ENCODE assay signal across 16 cellular contexts in genomic region chr14:91796622-91797347, GRCh38.
A peak's percentile ranks its signal among the peaks of the same experiment; 100 is the strongest.
DNase-seq lines count a peak whose midpoint lies in the region; ATAC-seq and TF ChIP-seq lines count a peak whose summit lies in the region.
"Had no signal": no experiment of that assay in that cellular context is flagged by ENCODE, and none has a peak within 500 bp of the region (broad histone marks: within the 10 kb centered on the region; RNA-seq: fewer than 3 reads in every experiment).

No MANE protein-coding gene starts in this region.

- peaks cover 31% of the 10 kb centered on the region for H3K36me3 Mint-ChIP-seq in activated CD4-positive, alpha-beta T cell treated with anti-CD3 and anti-CD28 coated beads for 36 hours (ENCODE audit: low read depth)
- H3K36me3 Mint-ChIP-seq in Caco-2 (ENCODE audit: insufficient read depth, unreplicated experiment): peaks cover 20% of the 10 kb centered on the region

- BruUV-seq in Caco-2 (replicated peaks; lab: Mats Ljungman, UMichigan): no TSS peak

- peaks cover 26% of the 10 kb centered on the region for H3K4me1 Mint-ChIP-seq in activated CD4-positive, alpha-beta T cell treated with anti-CD3 and anti-CD28 coated beads for 36 hours
- no peaks in the 10 kb centered on the region for H3K4me1 Mint-ChIP-seq in Caco-2 (ENCODE audit: low read depth, unreplicated experiment)

- POLR2A ChIA-PET in activated CD4-positive, alpha-beta T cell treated with anti-CD3 and anti-CD28 coated beads for 36 hours (lab: Charles Lee): no interaction called here
- POLR2A ChIA-PET in Caco-2 (lab: Charles Lee): no interaction called here

- H3K4me1 ChIP-seq in DND-41 (ENCODE audit: insufficient read depth, low read length): no peaks in the 10 kb centered on the region
- no peaks in the 10 kb centered on the region for H3K4me1 ChIP-seq in Caco-2

- H3K9ac ChIP-seq in DND-41 (ENCODE audit: low read depth, low read length): no peak overlapping the region

- H3K79me2 ChIP-seq in DND-41 (ENCODE audit: insufficient read depth, low read length): no peaks in the 10 kb centered on the region

- CTCF ChIA-PET in activated CD4-positive, alpha-beta T cell treated with anti-CD3 and anti-CD28 coated beads for 36 hours (lab: Charles Lee): interaction anchor here (1.5 kb wide), 1 partner anchor 200 kb away, joined by 6 read pairs; no protein-coding TSS in a partner anchor
- CTCF ChIA-PET in Caco-2 (lab: Charles Lee): no interaction called here

- no peak for DNase-seq in activated CD4-positive, alpha-beta T cell treated with anti-CD3 and anti-CD28 coated beads for 36 hours
- no peak for DNase-seq in activated CD4-positive, alpha-beta T cell treated with anti-CD3 and anti-CD28 coated beads for 48 hours
- no peak for DNase-seq in DND-41
- DNase-seq in astrocyte of the hippocampus (ENCODE audit: low read depth, low spot score): peak; percentile 61
- peak; percentile 53 for DNase-seq in kidney tubule cell (ENCODE audit: low spot score)
- DNase-seq in Caco-2: no peak
- DNase-seq: 8988T; activated CD8-positive, alpha-beta memory T cell treated with anti-CD3 and anti-CD28 coated beads for 24 hours; erythroblast; hippocampal formation; left ventricle myocardium superior; NCI-H1436 treated with DMSO at 0.1 percent for 48 hours; substantia nigra had no signal

- H3K27me3 ChIP-seq in DND-41 (ENCODE audit: insufficient read depth, low read length, poor library complexity) (no peaks in the 10 kb centered on the region), Caco-2 (replicated peaks; ENCODE audit: control insufficient read depth, insufficient read depth, low read length) (no peaks in the 10 kb centered on the region)

- H3K36me3 ChIP-seq in DND-41 (ENCODE audit: insufficient read depth, low read length): no peaks in the 10 kb centered on the region
- H3K36me3 ChIP-seq in Caco-2 (ENCODE audit: control insufficient read depth, insufficient read depth, low read length): peaks cover 1% of the 10 kb centered on the region; the same call in 1 of the 2 replicates

- H4K20me1 ChIP-seq in DND-41 (ENCODE audit: insufficient read depth, low read length): no peaks in the 10 kb centered on the region

- no peaks in the 10 kb centered on the region for H3K9me3 ChIP-seq in DND-41 (ENCODE audit: insufficient read depth, low read length, severe bottlenecking)
- H3K9me3 ChIP-seq in Caco-2: no peaks in the 10 kb centered on the region

- intact Hi-C loops in activated CD4-positive, alpha-beta T cell treated with anti-CD3 and anti-CD28 coated beads for 36 hours (cut with DNase I, micrococcal nuclease): no loop called here
- intact Hi-C loops in Caco-2 (cut with micrococcal nuclease; ENCODE audit: unreplicated experiment): no loop called here

- TF ChIP-seq CTCF in DND-41 (IDR thresholded peaks at IDR 0.05; ENCODE audit: borderline replicate concordance, extremely low read depth, low read length, poor library complexity, severe bottlenecking) (no peak), Caco-2 (IDR thresholded peaks at IDR 0.05; ENCODE audit: insufficient read depth in 1 of 2, low read depth in 1 of 2, low read length in 1 of 2, severe bottlenecking in 1 of 2, unreplicated experiment in 1 of 2) (no peak)

- no peak overlapping the region for H3K27ac ChIP-seq in DND-41 (ENCODE audit: low read length)

- H3K4me3 ChIP-seq in DND-41 (ENCODE audit: low read depth in 1 of 2, low read length in 2 of 2) (no peak overlapping the region), Caco-2 (ENCODE audit: low read depth, low read length) (no peak overlapping the region)

- no peak for ATAC-seq in activated CD4-positive, alpha-beta T cell treated with anti-CD3 and anti-CD28 coated beads for 36 hours
- ATAC-seq in DND-41 (ENCODE audit: insufficient read depth, low read depth) (no peak), HG03045 (IDR thresholded peaks at IDR 0.05; ENCODE audit: unreplicated experiment) (no peak), HG03135 (IDR thresholded peaks at IDR 0.05; ENCODE audit: unreplicated experiment) (no peak)
- ATAC-seq: left ventricle myocardium superior had no signal

- H3K27ac Mint-ChIP-seq in activated CD4-positive, alpha-beta T cell treated with anti-CD3 and anti-CD28 coated beads for 36 hours: peak overlapping the region; percentile 65
- H3K27ac Mint-ChIP-seq in Caco-2 (ENCODE audit: unreplicated experiment): no peak overlapping the region
- H3K27ac Mint-ChIP-seq: progenitor cell of endocrine pancreas had no signal

- no peak overlapping the region for H3K4me2 ChIP-seq in DND-41 (ENCODE audit: insufficient read depth, low read length)

- H3K4me3 Mint-ChIP-seq in activated CD4-positive, alpha-beta T cell treated with anti-CD3 and anti-CD28 coated beads for 36 hours: no peak overlapping the region
- H3K4me3 Mint-ChIP-seq in Caco-2 (ENCODE audit: unreplicated experiment): no peak overlapping the region

- H2AFZ ChIP-seq in DND-41 (ENCODE audit: low read depth, low read length): peak overlapping the region; percentile 25; the same call in 1 of the 2 replicates

- H3K9me3 Mint-ChIP-seq in activated CD4-positive, alpha-beta T cell treated with anti-CD3 and anti-CD28 coated beads for 36 hours (ENCODE audit: low read depth): no peaks in the 10 kb centered on the region
- no peaks in the 10 kb centered on the region for H3K9me3 Mint-ChIP-seq in Caco-2 (ENCODE audit: unreplicated experiment)

- no peaks in the 10 kb centered on the region for H3K27me3 Mint-ChIP-seq in activated CD4-positive, alpha-beta T cell treated with anti-CD3 and anti-CD28 coated beads for 36 hours
- H3K27me3 Mint-ChIP-seq in Caco-2 (ENCODE audit: insufficient read depth, unreplicated experiment): no peaks in the 10 kb centered on the region
- H3K27me3 Mint-ChIP-seq: progenitor cell of endocrine pancreas had no signal

Comparison
In these comparisons a context has a peak if more than half of its experiments do, and no peak if none do; other contexts are left out.
1. DNase-seq: peak in astrocyte of the hippocampus (single experiment) and kidney tubule cell (single experiment); none in activated CD4-positive, alpha-beta T cell treated with anti-CD3 and anti-CD28 coated beads for 36 hours (single experiment), activated CD4-positive, alpha-beta T cell treated with anti-CD3 and anti-CD28 coated beads for 48 hours (single experiment), DND-41 (single experiment) and Caco-2 (0 of 2).